ENCODE assay signal across 29 cellular contexts in genomic region chr6:47964994-47965393, GRCh38.
"Had no signal": no experiment of that assay in that cellular context is flagged by ENCODE, and none has a peak within 500 bp of the region (broad histone marks: within the 10 kb centered on the region; RNA-seq: fewer than 3 reads in every experiment).

No MANE protein-coding gene starts in this region.

- H3K4me1 ChIP-seq: stomach, suprapubic skin, testis, thyroid gland, tibial artery, tibial nerve, transverse colon, upper lobe of left lung, upper lobe of right lung, uterus, vagina had no signal

- H3K27ac ChIP-seq: stomach, suprapubic skin, testis, thoracic aorta, thyroid gland, tibial artery, tibial nerve, transverse colon, upper lobe of left lung, upper lobe of right lung, uterus, vagina had no signal

- H3K36me3 ChIP-seq: stomach, suprapubic skin, thoracic aorta, thyroid gland, tibial artery, tibial nerve, transverse colon, upper lobe of left lung, upper lobe of right lung, uterus, vagina had no signal

- H3K4me1 Mint-ChIP-seq: stimulated activated effector memory CD8-positive, alpha-beta T cell treated with anti-CD3 and anti-CD28 coated beads, Interleukin-12 subunit alpha, Interleukin-12 subunit beta, amount 100 ng/mL, for 72 hours; stimulated activated memory B cell treated with anti-CD40 and anti-IgM and Interleukin-4, amounts not matched to agents 10 μg/mL and 1 μg/mL and 100 μg/mL, for 72 hours; stimulated activated naive B cell treated with anti-CD40 and anti-IgM and Interleukin-4, amounts not matched to agents 10 μg/mL and 1 μg/mL and 100 μg/mL, for 72 hours; stimulated activated naive CD8-positive, alpha-beta T cell treated with anti-CD3 and anti-CD28 coated beads, Interleukin-15, amount 100 ng/mL, for 72 hours had no signal

- H3K27me3 ChIP-seq: stomach, suprapubic skin, testis, thyroid gland, tibial artery, tibial nerve, transverse colon, upper lobe of left lung, upper lobe of right lung, uterus, vagina had no signal

- H3K36me3 Mint-ChIP-seq: stimulated activated effector memory CD8-positive, alpha-beta T cell treated with anti-CD3 and anti-CD28 coated beads, Interleukin-12 subunit alpha, Interleukin-12 subunit beta, amount 100 ng/mL, for 72 hours; stimulated activated memory B cell treated with anti-CD40 and anti-IgM and Interleukin-4, amounts not matched to agents 10 μg/mL and 1 μg/mL and 100 μg/mL, for 72 hours; stimulated activated naive B cell treated with anti-CD40 and anti-IgM and Interleukin-4, amounts not matched to agents 10 μg/mL and 1 μg/mL and 100 μg/mL, for 72 hours; type B pancreatic cell had no signal

- H3K4me3 ChIP-seq: stomach, suprapubic skin, testis, thoracic aorta, thyroid gland, tibial artery, tibial nerve, transverse colon, upper lobe of left lung, upper lobe of right lung, uterus, vagina had no signal

- DNase-seq: stimulated activated CD4-positive, alpha-beta T cell treated with anti-CD3 and anti-CD28 coated beads, Interleukin-2, amount 100 ng/mL, for 48 hours; stimulated activated CD4-positive, alpha-beta T cell treated with anti-CD3 and anti-CD28 coated beads, Interleukin-4, amount 100 ng/mL, for 1 hour; stimulated activated CD4-positive, alpha-beta T cell treated with anti-CD3 and anti-CD28 coated beads, Interleukin-4, amount 100 ng/mL, for 24 hours; stimulated activated CD4-positive, alpha-beta T cell treated with anti-CD3 and anti-CD28 coated beads, Interleukin-4, amount 100 ng/mL, for 4 hours; stimulated activated CD8-positive, alpha-beta memory T cell treated with anti-CD3 and anti-CD28 coated beads, Interleukin-4, amount 100 ng/mL, for 48 hours; stimulated activated naive B cell treated with anti-CD40 and anti-IgM and Interleukin-4, amounts not matched to agents 10 μg/mL and 1 μg/mL and 100 μg/mL, for 72 hours; stimulated activated naive CD4-positive, alpha-beta T cell; stimulated activated naive CD4-positive, alpha-beta T cell treated with Interleukin-2 at 50 U/mL for 16 hours; stimulated activated naive CD8-positive, alpha-beta T cell treated with anti-CD3 and anti-CD28 coated beads, Interleukin-15, amount 100 ng/mL, for 72 hours; stimulated activated naive CD8-positive, alpha-beta T cell treated with anti-CD3 and anti-CD28 coated beads, Interleukin-15, Interleukin-2, amounts not matched to agents 100 U/mL and 50 U/mL, for 24 hours; stomach; substantia nigra; testis; thyroid gland; tibial artery; transverse colon; trophoblast cell; upper lobe of right lung; uterus had no signal

- H3K9me3 Mint-ChIP-seq: type B pancreatic cell had no signal

- H3K27ac Mint-ChIP-seq: stimulated activated effector memory CD8-positive, alpha-beta T cell treated with anti-CD3 and anti-CD28 coated beads, Interleukin-12 subunit alpha, Interleukin-12 subunit beta, amount 100 ng/mL, for 72 hours; stimulated activated memory B cell treated with anti-CD40 and anti-IgM and Interleukin-4, amounts not matched to agents 10 μg/mL and 1 μg/mL and 100 μg/mL, for 72 hours; stimulated activated naive B cell treated with anti-CD40 and anti-IgM and Interleukin-4, amounts not matched to agents 10 μg/mL and 1 μg/mL and 100 μg/mL, for 72 hours; stimulated activated naive CD8-positive, alpha-beta T cell treated with anti-CD3 and anti-CD28 coated beads, Interleukin-15, amount 100 ng/mL, for 72 hours; stimulated activated naive CD8-positive, alpha-beta T cell treated with anti-CD3 and anti-CD28 coated beads, Interleukin-15, Interleukin-2, amounts not matched to agents 100 ng/mL and 50 ng/mL, for 24 hours; type B pancreatic cell had no signal

- H3K4me3 Mint-ChIP-seq: stimulated activated effector memory CD8-positive, alpha-beta T cell treated with anti-CD3 and anti-CD28 coated beads, Interleukin-12 subunit alpha, Interleukin-12 subunit beta, amount 100 ng/mL, for 72 hours; stimulated activated memory B cell treated with anti-CD40 and anti-IgM and Interleukin-4, amounts not matched to agents 10 μg/mL and 1 μg/mL and 100 μg/mL, for 72 hours; stimulated activated naive B cell treated with anti-CD40 and anti-IgM and Interleukin-4, amounts not matched to agents 10 μg/mL and 1 μg/mL and 100 μg/mL, for 72 hours; stimulated activated naive CD8-positive, alpha-beta T cell treated with anti-CD3 and anti-CD28 coated beads, Interleukin-15, amount 100 ng/mL, for 72 hours; stimulated activated naive CD8-positive, alpha-beta T cell treated with anti-CD3 and anti-CD28 coated beads, Interleukin-15, Interleukin-2, amounts not matched to agents 100 ng/mL and 50 ng/mL, for 24 hours; type B pancreatic cell had no signal

- FAIRE-seq: urothelium cell line had no signal

- H3K27me3 Mint-ChIP-seq: stimulated activated memory B cell treated with anti-CD40 and anti-IgM and Interleukin-4, amounts not matched to agents 10 μg/mL and 1 μg/mL and 100 μg/mL, for 72 hours; stimulated activated naive B cell treated with anti-CD40 and anti-IgM and Interleukin-4, amounts not matched to agents 10 μg/mL and 1 μg/mL and 100 μg/mL, for 72 hours; stimulated activated naive CD8-positive, alpha-beta T cell treated with anti-CD3 and anti-CD28 coated beads, Interleukin-15, amount 100 ng/mL, for 72 hours; stimulated activated naive CD8-positive, alpha-beta T cell treated with anti-CD3 and anti-CD28 coated beads, Interleukin-15, Interleukin-2, amounts not matched to agents 100 ng/mL and 50 ng/mL, for 24 hours; type B pancreatic cell had no signal

- ATAC-seq: stimulated activated effector memory CD8-positive, alpha-beta T cell treated with anti-CD3 and anti-CD28 coated beads, Interleukin-12 subunit alpha, Interleukin-12 subunit beta, amount 100 ng/mL, for 72 hours; stimulated activated memory B cell treated with anti-CD40 and anti-IgM and Interleukin-4, amounts not matched to agents 10 μg/mL and 1 μg/mL and 100 μg/mL, for 72 hours; stimulated activated naive B cell treated with anti-CD40 and anti-IgM and Interleukin-4, amounts not matched to agents 10 μg/mL and 1 μg/mL and 100 μg/mL, for 72 hours; stimulated activated naive CD8-positive, alpha-beta T cell treated with anti-CD3 and anti-CD28 coated beads, Interleukin-15, amount 100 ng/mL, for 72 hours; stimulated activated naive CD8-positive, alpha-beta T cell treated with anti-CD3 and anti-CD28 coated beads, Interleukin-15, Interleukin-2, amounts not matched to agents 100 U/mL and 50 U/mL, for 24 hours; upper lobe of right lung had no signal

- H3K9me3 ChIP-seq: suprapubic skin, testis, thoracic aorta, thyroid gland, transverse colon, upper lobe of left lung, upper lobe of right lung, uterus, vagina had no signal
